In genomic region chr11:46849631-46850030, GRCh38 we compare ENCODE assay signal across 27 cellular contexts.
"Had no signal": no experiment of that assay in that cellular context is flagged by ENCODE, and none has a peak within 500 bp of the region (broad histone marks: within the 10 kb centered on the region; RNA-seq: fewer than 3 reads in every experiment).

No MANE protein-coding gene starts in this region.

- H3K36me3 Mint-ChIP-seq: stimulated activated naive B cell treated with anti-CD40 and anti-IgM and Interleukin-4, amounts not matched to agents 10 μg/mL and 1 μg/mL and 100 μg/mL, for 72 hours had no signal

- ATAC-seq: psoas muscle; right cardiac atrium; right lobe of liver; stimulated activated effector memory CD8-positive, alpha-beta T cell treated with anti-CD3 and anti-CD28 coated beads, Interleukin-12 subunit alpha, Interleukin-12 subunit beta, amount 100 ng/mL, for 72 hours; stimulated activated naive B cell treated with anti-CD40 and anti-IgM and Interleukin-4, amounts not matched to agents 10 μg/mL and 1 μg/mL and 100 μg/mL, for 72 hours had no signal

- H3K4me2 ChIP-seq: neural progenitor cell had no signal

- DNase-seq: occipital lobe; ovary; posterior cingulate gyrus; psoas muscle; right cardiac atrium; right lobe of liver; sigmoid colon; small intestine; stimulated activated CD4-positive, alpha-beta T cell treated with anti-CD3 and anti-CD28 coated beads, Interleukin-15, amount 100 ng/mL, for 24 hours; stimulated activated CD4-positive, alpha-beta T cell treated with anti-CD3 and anti-CD28 coated beads, Interleukin-2, amount 100 ng/mL, for 24 hours; stimulated activated CD4-positive, alpha-beta T cell treated with anti-CD3 and anti-CD28 coated beads, Interleukin-2, amount 100 ng/mL, for 48 hours; stimulated activated CD4-positive, alpha-beta T cell treated with anti-CD3 and anti-CD28 coated beads, Interleukin-4, amount 100 ng/mL, for 24 hours; stimulated activated naive B cell treated with anti-CD40 and anti-IgM and Interleukin-4, amounts not matched to agents 10 μg/mL and 1 μg/mL and 100 μg/mL, for 72 hours; stimulated activated naive CD4-positive, alpha-beta T cell treated with Interleukin-2 at 50 U/mL for 16 hours; stomach; thyroid gland; trophoblast cell; upper lobe of left lung had no signal

- H3K27me3 ChIP-seq: neural progenitor cell, ovary, right lobe of liver, sigmoid colon, stomach, thyroid gland, tibial nerve, upper lobe of left lung, vagina had no signal

- H3K4me3 ChIP-seq: neural progenitor cell, ovary, psoas muscle, right lobe of liver, sigmoid colon, stomach, thoracic aorta, thyroid gland, tibial nerve, upper lobe of left lung, vagina had no signal

- H3K36me3 ChIP-seq: neural progenitor cell, ovary, right lobe of liver, sigmoid colon, stomach, thoracic aorta, thyroid gland, tibial nerve, upper lobe of left lung, vagina had no signal

- H3K9ac ChIP-seq: neural progenitor cell, parathyroid adenoma had no signal

- H3K27me3 Mint-ChIP-seq: progenitor cell of endocrine pancreas; stimulated activated naive B cell treated with anti-CD40 and anti-IgM and Interleukin-4, amounts not matched to agents 10 μg/mL and 1 μg/mL and 100 μg/mL, for 72 hours; stimulated activated naive CD8-positive, alpha-beta T cell treated with anti-CD3 and anti-CD28 coated beads, Interleukin-15, Interleukin-2, amounts not matched to agents 100 ng/mL and 50 ng/mL, for 24 hours had no signal

- H3K9me3 ChIP-seq: ovary, psoas muscle, right lobe of liver, sigmoid colon, thoracic aorta, thyroid gland, tibial nerve, upper lobe of left lung, vagina had no signal

- H3K9me3 Mint-ChIP-seq: nephron; neural progenitor cell; stimulated activated effector memory CD8-positive, alpha-beta T cell treated with anti-CD3 and anti-CD28 coated beads, Interleukin-12 subunit alpha, Interleukin-12 subunit beta, amount 100 ng/mL, for 72 hours; stimulated activated naive B cell treated with anti-CD40 and anti-IgM and Interleukin-4, amounts not matched to agents 10 μg/mL and 1 μg/mL and 100 μg/mL, for 72 hours; stimulated activated naive CD8-positive, alpha-beta T cell treated with anti-CD3 and anti-CD28 coated beads, Interleukin-15, Interleukin-2, amounts not matched to agents 100 ng/mL and 50 ng/mL, for 24 hours had no signal

- H3K27ac Mint-ChIP-seq: nephron; neural progenitor cell; progenitor cell of endocrine pancreas; stimulated activated effector memory CD8-positive, alpha-beta T cell treated with anti-CD3 and anti-CD28 coated beads, Interleukin-12 subunit alpha, Interleukin-12 subunit beta, amount 100 ng/mL, for 72 hours; stimulated activated naive B cell treated with anti-CD40 and anti-IgM and Interleukin-4, amounts not matched to agents 10 μg/mL and 1 μg/mL and 100 μg/mL, for 72 hours; stimulated activated naive CD8-positive, alpha-beta T cell treated with anti-CD3 and anti-CD28 coated beads, Interleukin-15, Interleukin-2, amounts not matched to agents 100 ng/mL and 50 ng/mL, for 24 hours had no signal

- H3K27ac ChIP-seq: neural progenitor cell, ovary, parathyroid adenoma, psoas muscle, right lobe of liver, sigmoid colon, stomach, thoracic aorta, thyroid gland, tibial nerve, upper lobe of left lung, vagina had no signal

- H3K4me1 ChIP-seq: parathyroid adenoma had no signal

- H3K4me3 Mint-ChIP-seq: neural progenitor cell; stimulated activated effector memory CD8-positive, alpha-beta T cell treated with anti-CD3 and anti-CD28 coated beads, Interleukin-12 subunit alpha, Interleukin-12 subunit beta, amount 100 ng/mL, for 72 hours; stimulated activated naive B cell treated with anti-CD40 and anti-IgM and Interleukin-4, amounts not matched to agents 10 μg/mL and 1 μg/mL and 100 μg/mL, for 72 hours; stimulated activated naive CD8-positive, alpha-beta T cell treated with anti-CD3 and anti-CD28 coated beads, Interleukin-15, Interleukin-2, amounts not matched to agents 100 ng/mL and 50 ng/mL, for 24 hours had no signal
